23 cellular contexts compared by ENCODE assay signal in genomic region chr9:36245906-36246305, GRCh38. TPM values are rescaled to one million over a fixed set of nuclear protein-coding genes. Genes with fewer than 3 reads are reported as not detected.
DNase-seq lines count a peak whose midpoint lies in the region; ATAC-seq and TF ChIP-seq lines count a peak whose summit lies in the region.
"Had no signal": no experiment of that assay in that cellular context is flagged by ENCODE, and none has a peak within 500 bp of the region (broad histone marks: within the 10 kb centered on the region; RNA-seq: fewer than 3 reads in every experiment).

No MANE protein-coding gene starts in this region.

- ATAC-seq in HG02885 (IDR thresholded peaks at IDR 0.05; ENCODE audit: poor library complexity, unreplicated experiment) (no peak), HG03108 (IDR thresholded peaks at IDR 0.05; ENCODE audit: unreplicated experiment) (no peak)
- ATAC-seq in activated T-helper 17 cell treated with anti-CD3 and anti-CD28 coated beads, Interleukin-2, amount 50 U/mL, for 72 hours (replicated peaks): no peak
- ATAC-seq: HCT116, T-helper 17 cell had no signal

- WGBS in GM23248 (ENCODE audit: low coverage in 1 of 2, low lambda C conversion rate in 2 of 2, missing lambda C conversion rate in 2 of 2), 2 experiments: 72 to 74% methylated on average over 6 of the region's 6 CpGs

- H3K27ac Mint-ChIP-seq in nephron progenitor cell: peak overlapping the region; percentile 13
- H3K27ac Mint-ChIP-seq in activated T-helper 17 cell treated with anti-CD3 and anti-CD28 coated beads, Interleukin-2, amount 50 U/mL, for 72 hours: no peak overlapping the region
- H3K27ac Mint-ChIP-seq: CD8-positive, alpha-beta memory T cell; T-helper 17 cell had no signal

- peaks cover 63% of the 10 kb centered on the region for H3K36me3 Mint-ChIP-seq in nephron progenitor cell (ENCODE audit: low read depth)
- peaks cover 87% of the 10 kb centered on the region for H3K36me3 Mint-ChIP-seq in activated T-helper 17 cell treated with anti-CD3 and anti-CD28 coated beads, Interleukin-2, amount 50 U/mL, for 72 hours (ENCODE audit: low read depth)

- H3K4me2 ChIP-seq in GM23248 (ENCODE audit: unreplicated experiment): no peak overlapping the region

- no peak overlapping the region for H3K9ac ChIP-seq in GM23248

- H3K4me3 ChIP-seq in GM23248: no peak overlapping the region
- H3K4me3 ChIP-seq in MG63: no peak overlapping the region
- H3K4me3 ChIP-seq: SK-N-MC had no signal

- H3K79me2 ChIP-seq in GM23248 (ENCODE audit: insufficient read depth): peaks cover 90% of the 10 kb centered on the region

- H3K4me1 ChIP-seq in GM23248 (ENCODE audit: insufficient read depth): no peaks in the 10 kb centered on the region
- H3K4me1 ChIP-seq: BE2C had no signal

- H3K9me3 Mint-ChIP-seq in nephron progenitor cell: peaks cover under 1% of the 10 kb centered on the region
- no peaks in the 10 kb centered on the region for H3K9me3 Mint-ChIP-seq in activated T-helper 17 cell treated with anti-CD3 and anti-CD28 coated beads, Interleukin-2, amount 50 U/mL, for 72 hours
- H3K9me3 Mint-ChIP-seq: CD14-positive monocyte; CD8-positive, alpha-beta memory T cell had no signal

- no peak overlapping the region for H2AFZ ChIP-seq in GM23248

- DNase-seq in GM23248: peak; percentile 33
- peak; percentile 22 for DNase-seq in MG63
- peak; percentile 8 for DNase-seq in cerebellar cortex (ENCODE audit: low spot score)
- DNase-seq in nephron progenitor cell: no peak
- DNase-seq: CD8-positive, alpha-beta memory T cell; DND-41; KBM-7; NCI-H1048; NCI-H1694 treated with DMSO at 0.1 percent for 48 hours; NCI-H2081 treated with DMSO at 0.1 percent for 48 hours; NCI-H2171 treated with DMSO at 0.1 percent for 48 hours; NCI-H345; NCI-H510A treated with DMSO at 0.1 percent for 48 hours; NK-92 treated with Interleukin-12 subunit alpha and Interleukin-12 subunit beta, amount 100 ng/mL, for 24 hours; SHP77 treated with DMSO at 0.1 percent for 48 hours; T-helper 17 cell had no signal

- in situ Hi-C loops in GM23248 (cut with MboI): loop anchor here (10.0 kb wide), 1 partner anchor 89 kb away; no protein-coding TSS in a partner anchor

- peaks cover 9% of the 10 kb centered on the region; the same call in 1 of the 2 replicates for H3F3A ChIP-seq in GM23248 (ENCODE audit: insufficient read depth)

- H3K27ac ChIP-seq in GM23248: no peak overlapping the region
- H3K27ac ChIP-seq: SK-N-MC had no signal

- no peaks in the 10 kb centered on the region for H3K27me3 ChIP-seq in GM23248 (replicated peaks; ENCODE audit: insufficient read depth)
- H3K27me3 ChIP-seq in MG63: no peaks in the 10 kb centered on the region
- H3K27me3 ChIP-seq: BE2C had no signal

- no peaks in the 10 kb centered on the region for H3K9me2 ChIP-seq in GM23248 (ENCODE audit: insufficient read depth)

- peaks cover 7% of the 10 kb centered on the region; the same call in 1 of the 2 replicates for H4K20me1 ChIP-seq in GM23248 (ENCODE audit: insufficient read depth)

- peaks cover 2% of the 10 kb centered on the region for H3K4me1 Mint-ChIP-seq in nephron progenitor cell
- H3K4me1 Mint-ChIP-seq in activated T-helper 17 cell treated with anti-CD3 and anti-CD28 coated beads, Interleukin-2, amount 50 U/mL, for 72 hours: peaks cover 2% of the 10 kb centered on the region

- H3K9me3 ChIP-seq in GM23248 (ENCODE audit: low read depth) (no peaks in the 10 kb centered on the region), MG63 (no peaks in the 10 kb centered on the region)
- H3K9me3 ChIP-seq: BE2C had no signal

- H3K27me3 Mint-ChIP-seq in nephron progenitor cell (ENCODE audit: low read depth, poor library complexity): no peaks in the 10 kb centered on the region
- no peaks in the 10 kb centered on the region for H3K27me3 Mint-ChIP-seq in activated T-helper 17 cell treated with anti-CD3 and anti-CD28 coated beads, Interleukin-2, amount 50 U/mL, for 72 hours
- H3K27me3 Mint-ChIP-seq: CD8-positive, alpha-beta memory T cell; T-helper 17 cell had no signal

- no peak overlapping the region for H3K4me3 Mint-ChIP-seq in nephron progenitor cell
- H3K4me3 Mint-ChIP-seq in activated T-helper 17 cell treated with anti-CD3 and anti-CD28 coated beads, Interleukin-2, amount 50 U/mL, for 72 hours: no peak overlapping the region
- H3K4me3 Mint-ChIP-seq: CD14-positive monocyte; CD8-positive, alpha-beta memory T cell; T-helper 17 cell had no signal

- H3K36me3 ChIP-seq in GM23248 (ENCODE audit: low read depth): peaks cover 27% of the 10 kb centered on the region; the same call in 1 of the 2 replicates
- H3K36me3 ChIP-seq in MG63: peaks cover 65% of the 10 kb centered on the region

- no peak for TF ChIP-seq CTCF in nephron progenitor cell (IDR thresholded peaks at IDR 0.05)

RNA-seq across cellular contexts. Expression of gene GNE, which starts 12.3 kb away (rescaled TPM):
- 20.6 and 22.4 TPM in 2 replicates for total RNA-seq in GM23248 (2014; rRNA removed; shearing (Covaris generic))
- polyA plus RNA-seq in GM23248 (2016; fragmentation: Nextera tagmentation; extraction: Ambion mirVana): 6.2 and 6.9 TPM in 2 replicates
- 27.0 and 34.0 TPM in 2 replicates for total RNA-seq in MG63 (2014; rRNA removed; shearing (Covaris generic); ENCODE audit: low replicate concordance)
- 10 to 100 TPM; 19.3 to 19.6 TPM for total RNA-seq in activated T-helper 17 cell treated with anti-CD3 and anti-CD28 coated beads, Interleukin-2, amount 50 U/mL, for 72 hours

RNA-seq across cellular contexts. Expression of gene CLTA, which starts 55.2 kb away (rescaled TPM):
- 230 and 240 TPM in 2 replicates for total RNA-seq in GM23248 (2014; rRNA removed; shearing (Covaris generic))
- polyA plus RNA-seq in GM23248 (2016; fragmentation: Nextera tagmentation; extraction: Ambion mirVana): 218 and 229 TPM in 2 replicates
- total RNA-seq in MG63 (2014; rRNA removed; shearing (Covaris generic); ENCODE audit: low replicate concordance): 1,843 and 1,874 TPM in 2 replicates
- 100 to 1,000 TPM in 1 of 2 donors, 10 to 100 TPM in 1; 69.3 to 166 TPM for total RNA-seq in activated T-helper 17 cell treated with anti-CD3 and anti-CD28 coated beads, Interleukin-2, amount 50 U/mL, for 72 hours
